In the genomic region with DNA sequence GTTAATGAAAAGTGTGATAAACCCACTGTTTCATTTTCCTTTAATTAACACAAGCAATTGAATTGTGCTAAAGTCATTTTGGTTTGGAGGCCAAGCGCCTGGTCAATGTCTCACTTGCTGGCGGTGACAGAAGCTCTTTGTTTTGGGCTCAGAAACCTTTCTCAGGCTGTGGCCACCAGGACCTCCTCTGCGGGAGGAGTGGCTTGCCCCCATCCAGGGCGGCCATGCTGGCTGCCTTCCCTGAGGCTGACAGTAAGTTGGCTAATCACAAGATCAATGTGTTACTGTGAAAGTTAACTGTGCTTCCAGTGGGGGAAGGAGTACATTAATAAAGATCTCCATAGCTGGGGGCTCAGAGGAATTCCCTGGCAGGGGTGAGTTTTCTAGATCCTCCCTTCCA, we compare ENCODE assay signal across 19 cellular contexts.
A peak's percentile ranks its signal among the peaks of the same experiment; 100 is the strongest.
DNase-seq lines count a peak whose midpoint lies in the region; ATAC-seq and TF ChIP-seq lines count a peak whose summit lies in the region.
"Had no signal": no experiment of that assay in that cellular context is flagged by ENCODE, and none has a peak within 500 bp of the region (broad histone marks: within the 10 kb centered on the region; RNA-seq: fewer than 3 reads in every experiment).

No MANE protein-coding gene starts in this region.

- H3K4me1 Mint-ChIP-seq in neural progenitor cell: peaks cover 12% of the 10 kb centered on the region
- H3K4me1 Mint-ChIP-seq in endothelial cell (ENCODE audit: unreplicated experiment): peaks cover 30% of the 10 kb centered on the region
- H3K4me1 Mint-ChIP-seq: CD4-positive, CD25-positive, alpha-beta regulatory T cell; CD8-positive, alpha-beta memory T cell; GM23338 had no signal

- no peaks in the 10 kb centered on the region for H3F3A ChIP-seq in neural progenitor cell (ENCODE audit: low read depth)
- H3F3A ChIP-seq in smooth muscle cell (ENCODE audit: low read depth): no peaks in the 10 kb centered on the region

- H3K9me3 ChIP-seq in neural progenitor cell (ENCODE audit: low read depth): no peaks in the 10 kb centered on the region
- no peaks in the 10 kb centered on the region for H3K9me3 ChIP-seq in smooth muscle cell (replicated peaks; ENCODE audit: low read depth)

- H3K36me3 Mint-ChIP-seq in neural progenitor cell: peaks cover 1% of the 10 kb centered on the region
- no peaks in the 10 kb centered on the region for H3K36me3 Mint-ChIP-seq in endothelial cell (ENCODE audit: low read depth, unreplicated experiment)
- H3K36me3 Mint-ChIP-seq: CD4-positive, CD25-positive, alpha-beta regulatory T cell; CD8-positive, alpha-beta memory T cell had no signal

- H3K79me2 ChIP-seq in neural progenitor cell (ENCODE audit: low read depth): no peaks in the 10 kb centered on the region
- no peaks in the 10 kb centered on the region for H3K79me2 ChIP-seq in smooth muscle cell (ENCODE audit: low read depth)

- H3K27ac Mint-ChIP-seq in neural progenitor cell (no peak overlapping the region), endothelial cell (ENCODE audit: unreplicated experiment) (no peak overlapping the region)
- H3K27ac Mint-ChIP-seq: CD4-positive, CD25-positive, alpha-beta regulatory T cell; CD8-positive, alpha-beta memory T cell; GM23338; HFFc6 had no signal

- H3K27me3 Mint-ChIP-seq in neural progenitor cell (ENCODE audit: insufficient read depth, low read depth): peaks cover 4% of the 10 kb centered on the region
- H3K27me3 Mint-ChIP-seq in endothelial cell (ENCODE audit: unreplicated experiment): peaks cover 1% of the 10 kb centered on the region
- H3K27me3 Mint-ChIP-seq: CD4-positive, CD25-positive, alpha-beta regulatory T cell had no signal

- H3K27me3 ChIP-seq in neural progenitor cell (no peaks in the 10 kb centered on the region), smooth muscle cell (ENCODE audit: low read depth) (no peaks in the 10 kb centered on the region)
- H3K27me3 ChIP-seq: BE2C had no signal

- DNase-seq in Ammon's horn (ENCODE audit: low spot score) (peak; percentile 15), astrocyte of the hippocampus (ENCODE audit: low read depth, low spot score) (peak; percentile 85), cerebellum (ENCODE audit: low spot score) (peak; percentile 23), neural progenitor cell (ENCODE audit: low spot score) (no peak), smooth muscle cell (lab: John Stamatoyannopoulos, UW; ENCODE audit: unreplicated experiment) (no peak), GM20000 (ENCODE audit: low spot score) (no peak), endothelial cell (ENCODE audit: low spot score) (no peak), left ventricle myocardium superior (no peak)
- DNase-seq: 8988T; BE2C; CD4-positive, CD25-positive, alpha-beta regulatory T cell; CD8-positive, alpha-beta memory T cell; COR-L47; DMS 273 treated with DMSO at 0.1 percent for 48 hours; GDM1; H7; HFFc6 had no signal

- TF ChIP-seq CTCF in neural progenitor cell (IDR thresholded peaks at IDR 0.05) (no peak), smooth muscle cell (IDR thresholded peaks at IDR 0.05; ENCODE audit: borderline replicate concordance, insufficient read depth, poor library complexity, severe bottlenecking) (no peak), GM20000 (IDR thresholded peaks at IDR 0.05; ENCODE audit: extremely low read depth, missing control alignments) (no peak), endothelial cell (IDR thresholded peaks at IDR 0.05; ENCODE audit: unreplicated experiment) (no peak)

- H4K20me1 ChIP-seq in neural progenitor cell (ENCODE audit: low read depth) (no peaks in the 10 kb centered on the region), smooth muscle cell (ENCODE audit: low read depth) (no peaks in the 10 kb centered on the region)

- no peak overlapping the region for H3K27ac ChIP-seq in neural progenitor cell
- no peak overlapping the region for H3K27ac ChIP-seq in smooth muscle cell (ENCODE audit: low read depth)

- H3K4me1 ChIP-seq in neural progenitor cell (peaks cover 5% of the 10 kb centered on the region), smooth muscle cell (ENCODE audit: low read depth) (no peaks in the 10 kb centered on the region)
- H3K4me1 ChIP-seq: BE2C had no signal

- no peak overlapping the region for H3K4me3 ChIP-seq in neural progenitor cell
- no peak overlapping the region for H3K4me3 ChIP-seq in smooth muscle cell
- H3K4me3 ChIP-seq: GM23338 had no signal

- H3K9me3 Mint-ChIP-seq in neural progenitor cell (no peaks in the 10 kb centered on the region), endothelial cell (ENCODE audit: unreplicated experiment) (no peaks in the 10 kb centered on the region)
- H3K9me3 Mint-ChIP-seq: GM23338, HFFc6 had no signal

- H2AFZ ChIP-seq in neural progenitor cell (replicated peaks) (peak overlapping the region; percentile 42), smooth muscle cell (ENCODE audit: low read depth) (no peak overlapping the region)
- H2AFZ ChIP-seq: GM23338 had no signal

- H3K36me3 ChIP-seq in neural progenitor cell: no peaks in the 10 kb centered on the region
- H3K36me3 ChIP-seq in smooth muscle cell (ENCODE audit: low read depth): no peaks in the 10 kb centered on the region
- H3K36me3 ChIP-seq: BE2C had no signal

- intact Hi-C loops in left ventricle myocardium superior (cut with micrococcal nuclease): no loop called here

- no peak overlapping the region for H3K9ac ChIP-seq in neural progenitor cell
- H3K9ac ChIP-seq in smooth muscle cell (ENCODE audit: low read depth): no peak overlapping the region

- H3K4me3 Mint-ChIP-seq in neural progenitor cell (no peak overlapping the region), endothelial cell (ENCODE audit: unreplicated experiment) (no peak overlapping the region)
- H3K4me3 Mint-ChIP-seq: CD4-positive, CD25-positive, alpha-beta regulatory T cell; CD8-positive, alpha-beta memory T cell; GM23338; HFFc6 had no signal

- WGBS in smooth muscle cell (ENCODE audit: low lambda C conversion rate): 91% methylated on average over 4 of the region's 4 CpGs

- no peak for ATAC-seq in left ventricle myocardium superior
- ATAC-seq: GM23338, HCT116 had no signal

- H3K4me2 ChIP-seq in neural progenitor cell (no peak overlapping the region), smooth muscle cell (no peak overlapping the region)
- H3K4me2 ChIP-seq: GM23338 had no signal

Comparison
In these comparisons a context has a peak if more than half of its experiments do, and no peak if none do; other contexts are left out.
1. DNase-seq: peak in Ammon's horn (single experiment), astrocyte of the hippocampus (single experiment) and cerebellum (single experiment); none in neural progenitor cell (single experiment), smooth muscle cell (single experiment), GM20000 (single experiment), endothelial cell (single experiment) and left ventricle myocardium superior (single experiment).